Comparison of ENCODE assay signal across 28 cellular contexts in genomic region chr10:125091891-125092290, GRCh38.
DNase-seq lines count a peak whose midpoint lies in the region; ATAC-seq and TF ChIP-seq lines count a peak whose summit lies in the region.
"Had no signal": no experiment of that assay in that cellular context is flagged by ENCODE, and none has a peak within 500 bp of the region (broad histone marks: within the 10 kb centered on the region; RNA-seq: fewer than 3 reads in every experiment).

No MANE protein-coding gene starts in this region.

- no peak for TF ChIP-seq POLR2A in vagina (IDR thresholded peaks at IDR 0.05)

- no peaks in the 10 kb centered on the region for H3K36me3 ChIP-seq in vagina
- H3K36me3 ChIP-seq: colonic mucosa had no signal

- H3K9me3 Mint-ChIP-seq in natural killer cell (no peaks in the 10 kb centered on the region), chondrocyte (ENCODE audit: low read depth) (no peaks in the 10 kb centered on the region), immature natural killer cell (no peaks in the 10 kb centered on the region)
- no peaks in the 10 kb centered on the region for H3K9me3 Mint-ChIP-seq in natural killer cell treated with Interleukin-12 subunit alpha and Interleukin-12 subunit beta and Interleukin-15 and Interleukin-18, amount 100 ng/mL, for 72 hours
- H3K9me3 Mint-ChIP-seq: activated CD4-positive, alpha-beta memory T cell treated with anti-CD3 and anti-CD28 coated beads, Interleukin-2, amount 10 ng/mL, durations not matched to agents 7 days and 5 days; activated T-helper 17 cell treated with anti-CD3 and anti-CD28 coated beads, Interleukin-2, amount 50 U/mL, for 72 hours; CD4-positive, CD25-positive, alpha-beta regulatory T cell; nephron progenitor cell had no signal

- no peaks in the 10 kb centered on the region for H3K27me3 Mint-ChIP-seq in natural killer cell (ENCODE audit: low read depth in 2 of 2)
- no peaks in the 10 kb centered on the region for H3K27me3 Mint-ChIP-seq in natural killer cell treated with Interleukin-12 subunit alpha and Interleukin-12 subunit beta and Interleukin-15 and Interleukin-18, amount 100 ng/mL, for 72 hours
- no peaks in the 10 kb centered on the region for H3K27me3 Mint-ChIP-seq in chondrocyte (ENCODE audit: low read depth)
- H3K27me3 Mint-ChIP-seq in immature natural killer cell (ENCODE audit: low read depth in 3 of 3) = peaks cover 0 to 3% (median 0%) of the 10 kb centered on the region in 3 donors
- H3K27me3 Mint-ChIP-seq: CD4-positive, CD25-positive, alpha-beta regulatory T cell had no signal

- ATAC-seq in natural killer cell (no peak), GM19324 (IDR thresholded peaks at IDR 0.05; ENCODE audit: low FRiP score, unreplicated experiment) (no peak), GM18861 (IDR thresholded peaks at IDR 0.05; ENCODE audit: unreplicated experiment) (no peak)
- ATAC-seq in natural killer cell treated with Interleukin-12 subunit alpha and Interleukin-12 subunit beta and Interleukin-15 and Interleukin-18, amount 100 ng/mL, for 72 hours = no peak
- ATAC-seq: activated T-helper 17 cell treated with anti-CD3 and anti-CD28 coated beads, Interleukin-2, amount 50 U/mL, for 72 hours; PC-3; SK-N-SH treated with all-trans-retinoic acid at 6 μM for 48 hours; T-helper 17 cell had no signal

- H3K27me3 ChIP-seq in vagina = no peaks in the 10 kb centered on the region
- H3K27me3 ChIP-seq: colonic mucosa had no signal

- TF ChIP-seq CTCF in natural killer cell (IDR thresholded peaks at IDR 0.05) = no peak
- no peak for TF ChIP-seq CTCF in chondrocyte (IDR thresholded peaks at IDR 0.05)
- no peak for TF ChIP-seq CTCF in vagina (IDR thresholded peaks at IDR 0.05)

- intact Hi-C loops in natural killer cell (cut with micrococcal nuclease) = no loop called here
- intact Hi-C loops in vagina (cut with DNase I) = no loop called here

- H3K4me3 Mint-ChIP-seq in natural killer cell (no peak overlapping the region), chondrocyte (ENCODE audit: unreplicated experiment) (no peak overlapping the region), immature natural killer cell (peak overlapping the region in 1 of 5 donors; percentile 12)
- no peak overlapping the region for H3K4me3 Mint-ChIP-seq in natural killer cell treated with Interleukin-12 subunit alpha and Interleukin-12 subunit beta and Interleukin-15 and Interleukin-18, amount 100 ng/mL, for 72 hours
- H3K4me3 Mint-ChIP-seq: activated CD4-positive, alpha-beta memory T cell treated with anti-CD3 and anti-CD28 coated beads, Interleukin-2, amount 10 ng/mL, durations not matched to agents 7 days and 5 days; activated T-helper 17 cell treated with anti-CD3 and anti-CD28 coated beads, Interleukin-2, amount 50 U/mL, for 72 hours; CD4-positive, CD25-positive, alpha-beta regulatory T cell; nephron progenitor cell; T-helper 17 cell had no signal

- H3K4me1 ChIP-seq in vagina = peaks cover 70% of the 10 kb centered on the region

- peaks cover 90 to 92% of the 10 kb centered on the region in 2 donors for H3K4me1 Mint-ChIP-seq in natural killer cell
- peaks cover 65 to 73% of the 10 kb centered on the region in 2 donors for H3K4me1 Mint-ChIP-seq in natural killer cell treated with Interleukin-12 subunit alpha and Interleukin-12 subunit beta and Interleukin-15 and Interleukin-18, amount 100 ng/mL, for 72 hours (ENCODE audit: low read depth in 2 of 2)
- peaks cover 85% of the 10 kb centered on the region for H3K4me1 Mint-ChIP-seq in chondrocyte (ENCODE audit: low read depth)
- H3K4me1 Mint-ChIP-seq in immature natural killer cell = peaks cover 93 to 98% of the 10 kb centered on the region in 2 donors
- H3K4me1 Mint-ChIP-seq: activated T-helper 17 cell treated with anti-CD3 and anti-CD28 coated beads, Interleukin-2, amount 50 U/mL, for 72 hours; CD4-positive, CD25-positive, alpha-beta regulatory T cell had no signal

- H3K9me3 ChIP-seq in vagina = no peaks in the 10 kb centered on the region
- H3K9me3 ChIP-seq: colonic mucosa had no signal

- no peak overlapping the region for H3K4me3 ChIP-seq in vagina
- H3K4me3 ChIP-seq: colonic mucosa, lung had no signal

- DNase-seq in natural killer cell = no peak
- DNase-seq in natural killer cell treated with Interleukin-12 subunit alpha and Interleukin-12 subunit beta and Interleukin-15 and Interleukin-18, amount 100 ng/mL, for 72 hours (ENCODE audit: low spot score) = no peak
- no peak for DNase-seq in chondrocyte (ENCODE audit: low spot score)
- no peak for DNase-seq in immature natural killer cell
- no peak for DNase-seq in vagina (ENCODE audit: extremely low spot score in 2 of 2)
- no peak for DNase-seq in central memory CD4-positive, alpha-beta T cell
- DNase-seq: activated CD4-positive, alpha-beta memory T cell treated with anti-CD3 and anti-CD28 coated beads, Interleukin-2, amount 10 ng/mL, durations not matched to agents 7 days and 5 days; activated CD8-positive, alpha-beta memory T cell treated with anti-CD3 and anti-CD28 coated beads, Interleukin-2, amount 50 U/mL, for 4 hours; activated naive CD4-positive, alpha-beta T cell treated with anti-CD3 and anti-CD28 coated beads, Interleukin-2, amount 50 U/mL, for 16 hours; amygdala; CD4-positive, CD25-positive, alpha-beta regulatory T cell; colonic mucosa; effector CD8-positive, alpha-beta T cell; foreskin melanocyte; KG1; NCI-H1417; NCI-H2029 treated with DMSO at 0.1 percent for 48 hours; NCI-H526 treated with DMSO at 0.1 percent for 48 hours; nephron progenitor cell; PC-3; stimulated activated naive CD4-positive, alpha-beta T cell; T-helper 17 cell had no signal

- H3K36me3 Mint-ChIP-seq in natural killer cell (no peaks in the 10 kb centered on the region), chondrocyte (ENCODE audit: low read depth) (peaks cover 7% of the 10 kb centered on the region), immature natural killer cell (peaks cover 0 to 8% (median 0%) of the 10 kb centered on the region in 3 donors)
- H3K36me3 Mint-ChIP-seq in natural killer cell treated with Interleukin-12 subunit alpha and Interleukin-12 subunit beta and Interleukin-15 and Interleukin-18, amount 100 ng/mL, for 72 hours = no peaks in the 10 kb centered on the region
- H3K36me3 Mint-ChIP-seq: CD4-positive, CD25-positive, alpha-beta regulatory T cell had no signal

- peak overlapping the region; percentile 68 for H3K27ac ChIP-seq in vagina
- H3K27ac ChIP-seq: colonic mucosa, epithelial cell of prostate had no signal

- H3K27ac Mint-ChIP-seq in natural killer cell (peak overlapping the region; percentile 85 to 91), chondrocyte (ENCODE audit: unreplicated experiment) (peak overlapping the region; percentile 64), immature natural killer cell (peak overlapping the region; percentile 72 to 84 (median 78))
- peak overlapping the region in 1 of 2 donors; percentile 89 for H3K27ac Mint-ChIP-seq in natural killer cell treated with Interleukin-12 subunit alpha and Interleukin-12 subunit beta and Interleukin-15 and Interleukin-18, amount 100 ng/mL, for 72 hours
- H3K27ac Mint-ChIP-seq: activated CD4-positive, alpha-beta memory T cell treated with anti-CD3 and anti-CD28 coated beads, Interleukin-2, amount 10 ng/mL, durations not matched to agents 7 days and 5 days; activated T-helper 17 cell treated with anti-CD3 and anti-CD28 coated beads, Interleukin-2, amount 50 U/mL, for 72 hours; CD4-positive, CD25-positive, alpha-beta regulatory T cell; nephron progenitor cell; T-helper 17 cell had no signal
